ENCODE assay signal across 15 cellular contexts in the genomic region with DNA sequence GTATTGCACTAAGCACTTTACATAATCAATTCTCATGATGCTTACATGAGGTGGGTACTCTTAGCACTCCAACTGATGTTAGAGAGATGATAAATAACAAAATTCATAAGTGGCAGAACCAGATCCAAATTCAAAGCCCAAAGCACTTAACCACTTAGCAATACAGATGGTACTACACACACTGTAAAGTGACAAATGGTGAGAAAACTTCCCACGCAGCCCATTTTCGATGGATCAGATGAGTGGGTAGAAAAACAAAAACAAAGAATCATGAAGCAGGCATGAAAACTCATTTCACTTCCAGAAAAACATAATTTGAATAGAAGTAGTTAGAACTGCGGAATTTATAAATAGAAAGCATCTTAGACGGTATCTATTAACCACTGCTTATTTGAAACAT.
A peak's percentile ranks its signal among the peaks of the same experiment; 100 is the strongest.
DNase-seq lines count a peak whose midpoint lies in the region; TF ChIP-seq lines count a peak whose summit lies in the region.
"Had no signal": no experiment of that assay in that cellular context is flagged by ENCODE, and none has a peak within 500 bp of the region (broad histone marks: within the 10 kb centered on the region; RNA-seq: fewer than 3 reads in every experiment).

No MANE protein-coding gene starts in this region.

- no peaks in the 10 kb centered on the region for H3K4me1 ChIP-seq in skeletal muscle tissue (ENCODE audit: control insufficient read depth in 3 of 3, insufficient read depth in 3 of 3, low read length in 3 of 3)

- H3K9ac ChIP-seq in skeletal muscle tissue (ENCODE audit: low read depth in 1 of 3, low read length in 3 of 3) = no peak overlapping the region
- H3K9ac ChIP-seq: BLaER1 had no signal

- TF ChIP-seq CTCF in GM12865 (IDR thresholded peaks at IDR 0.05; ENCODE audit: insufficient read depth, low read depth, low read length, missing control alignments) = no peak

- H3K4me3 ChIP-seq in GM12865 (ENCODE audit: low read depth, low read length) (peak overlapping the region; percentile 18; the same call in 1 of the 2 replicates), skeletal muscle tissue (ENCODE audit: low read length in 3 of 3) (no peak overlapping the region)
- H3K4me3 ChIP-seq: BLaER1, SJCRH30 had no signal

- H3K36me3 ChIP-seq in skeletal muscle tissue (ENCODE audit: control insufficient read depth in 3 of 3, insufficient read depth in 3 of 3, low read length in 3 of 3) = no peaks in the 10 kb centered on the region
- H3K36me3 ChIP-seq: SJCRH30 had no signal

- H3K27ac ChIP-seq in cingulate gyrus (ENCODE audit: low read depth, low read length) (peak overlapping the region; percentile 99), skeletal muscle tissue (ENCODE audit: low read depth, low read length) (peak overlapping the region; percentile 52)
- H3K27ac ChIP-seq: BLaER1, SJCRH30 had no signal

- peak; percentile 65 for DNase-seq in GM12865 (ENCODE audit: low read depth)
- DNase-seq in NAMALWA (ENCODE audit: low spot score) = peak; percentile 38
- no peak for DNase-seq in activated naive CD4-positive, alpha-beta T cell treated with Interleukin-2 at 50 U/mL for 16 hours
- DNase-seq in DMS 273 treated with DMSO at 0.1 percent for 48 hours (lab: John Stamatoyannopoulos, UW) = no peak
- no peak for DNase-seq in NCI-H2029 treated with DMSO at 0.1 percent for 48 hours (lab: John Stamatoyannopoulos, UW)
- DNase-seq: CD4-positive, alpha-beta memory T cell; DMS153; NCI-H1694; NCI-H2081 treated with DMSO at 0.1 percent for 48 hours; NCI-H2227 treated with DMSO at 0.1 percent for 48 hours; NCI-H510A; SJCRH30 had no signal

- no peaks in the 10 kb centered on the region for H3K9me3 ChIP-seq in skeletal muscle tissue (ENCODE audit: control insufficient read depth in 3 of 3, low read length in 3 of 3)
- H3K9me3 ChIP-seq: BLaER1, SJCRH30 had no signal

- no peaks in the 10 kb centered on the region for H3K27me3 ChIP-seq in skeletal muscle tissue (ENCODE audit: control insufficient read depth in 3 of 3, insufficient read depth in 3 of 3, low read length in 3 of 3)
- H3K27me3 ChIP-seq: BLaER1, SJCRH30 had no signal

Comparison
In these comparisons a context has a peak if more than half of its experiments do, and no peak if none do; other contexts are left out.
1. DNase-seq: peak in GM12865 (single experiment) and NAMALWA (single experiment); none in activated naive CD4-positive, alpha-beta T cell treated with Interleukin-2 at 50 U/mL for 16 hours (single experiment), DMS 273 treated with DMSO at 0.1 percent for 48 hours (single experiment) and NCI-H2029 treated with DMSO at 0.1 percent for 48 hours (single experiment).